In the genomic region with DNA sequence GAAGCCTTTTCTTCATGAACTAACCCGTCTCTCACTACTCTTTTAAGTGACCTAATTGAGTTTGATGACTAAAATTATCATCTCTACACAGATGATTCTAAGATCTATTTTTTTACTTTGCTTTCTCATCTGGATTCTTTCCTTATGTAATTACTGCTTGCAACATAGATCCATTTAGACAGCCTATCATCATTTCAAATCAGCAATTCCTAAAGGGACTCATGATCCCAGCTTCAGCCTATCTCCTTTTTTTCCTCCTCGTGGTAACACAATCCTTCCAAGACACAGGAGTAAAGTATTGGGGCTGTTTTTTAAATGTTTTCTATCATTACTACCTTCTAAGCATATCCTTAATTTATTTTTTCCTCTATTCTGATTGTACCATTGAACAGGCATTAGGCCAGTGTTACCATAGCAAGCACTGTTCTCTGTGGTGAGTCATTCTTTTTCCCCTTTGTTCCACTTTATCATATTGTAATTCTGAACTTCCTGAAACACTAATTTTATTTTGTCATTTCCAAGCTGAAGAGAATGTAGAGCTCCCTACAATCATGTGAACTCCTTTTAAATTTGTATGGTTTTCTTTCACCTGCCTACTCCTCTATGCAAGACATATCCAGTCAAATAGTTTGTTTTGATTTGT, we compare ENCODE assay signal across 17 cellular contexts.
DNase-seq lines count a peak whose midpoint lies in the region; ATAC-seq and TF ChIP-seq lines count a peak whose summit lies in the region.
"Had no signal": no experiment of that assay in that cellular context is flagged by ENCODE, and none has a peak within 500 bp of the region (broad histone marks: within the 10 kb centered on the region; RNA-seq: fewer than 3 reads in every experiment).

No MANE protein-coding gene starts in this region.

- TF ChIP-seq RAD21 in IMR-90 (IDR thresholded peaks at IDR 0.05; ENCODE audit: low read length): no peak

- TF ChIP-seq POLR2A in IMR-90 (IDR thresholded peaks at IDR 0.05; ENCODE audit: low read depth, low read length): no peak

- TF ChIP-seq CTCF in IMR-90 (conservative IDR thresholded peaks at IDR 0.05; ENCODE audit: low read depth, low read length): no peak
- TF ChIP-seq CTCF in brain microvascular endothelial cell (IDR thresholded peaks at IDR 0.05; ENCODE audit: low read depth, low read length, missing control alignments): no peak
- TF ChIP-seq CTCF in fibroblast of pulmonary artery (IDR thresholded peaks at IDR 0.05; ENCODE audit: low read length, missing control alignments): no peak

- H3K36me3 ChIP-seq in IMR-90 (ENCODE audit: control insufficient read depth, insufficient read depth, low read length): no peaks in the 10 kb centered on the region
- H3K36me3 ChIP-seq in brain microvascular endothelial cell (replicated peaks): no peaks in the 10 kb centered on the region
- no peaks in the 10 kb centered on the region for H3K36me3 ChIP-seq in subcutaneous abdominal adipose tissue (ENCODE audit: control insufficient read depth in 5 of 5, insufficient read depth in 5 of 5, low read length in 5 of 5)
- H3K36me3 ChIP-seq: Peyer's patch, tibial nerve had no signal

- H3K56ac ChIP-seq in IMR-90 (ENCODE audit: extremely low read depth, insufficient read depth, low read length): no peak overlapping the region

- no peak overlapping the region for H4K91ac ChIP-seq in IMR-90 (ENCODE audit: insufficient read depth, low read depth, low read length)

- H3K4me1 Mint-ChIP-seq in activated CD8-positive, alpha-beta T cell treated with anti-CD3 and anti-CD28 coated beads, Interleukin-2, amount 10 ng/mL, durations not matched to agents 7 days and 5 days (ENCODE audit: low read depth): no peaks in the 10 kb centered on the region
- H3K4me1 Mint-ChIP-seq: T-cell had no signal

- no peak overlapping the region for H3K18ac ChIP-seq in IMR-90 (ENCODE audit: low read depth, low read length)

- H3K27me3 ChIP-seq in IMR-90 (ENCODE audit: control insufficient read depth, insufficient read depth, low read length) (no peaks in the 10 kb centered on the region), brain microvascular endothelial cell (replicated peaks) (no peaks in the 10 kb centered on the region), subcutaneous abdominal adipose tissue (ENCODE audit: control insufficient read depth in 5 of 5, insufficient read depth in 4 of 5, low read length in 5 of 5) (no peaks in the 10 kb centered on the region)
- H3K27me3 ChIP-seq: Peyer's patch, tibial nerve had no signal

- H3K9ac ChIP-seq in IMR-90 (ENCODE audit: low read depth, low read length) (no peak overlapping the region), subcutaneous abdominal adipose tissue (ENCODE audit: low read length in 5 of 5) (peak overlapping the region in 1 of 5 donors; percentile 29)

- POLR2A ChIA-PET in IMR-90 (lab: Charles Lee; ENCODE audit: unreplicated experiment): no interaction called here
- POLR2A ChIA-PET in activated CD8-positive, alpha-beta T cell treated with anti-CD3 and anti-CD28 coated beads, Interleukin-2, amount 10 ng/mL, durations not matched to agents 7 days and 5 days (lab: Charles Lee): no interaction called here

- H3K27me3 Mint-ChIP-seq in activated CD8-positive, alpha-beta T cell treated with anti-CD3 and anti-CD28 coated beads, Interleukin-2, amount 10 ng/mL, durations not matched to agents 7 days and 5 days (ENCODE audit: low read depth): no peaks in the 10 kb centered on the region

- DNase-seq in IMR-90: peak; percentile 49
- peak; percentile 20 for DNase-seq in brain microvascular endothelial cell
- DNase-seq in fibroblast of pulmonary artery (ENCODE audit: low read depth): peak; percentile 87
- no peak for DNase-seq in activated CD8-positive, alpha-beta T cell treated with anti-CD3 and anti-CD28 coated beads, Interleukin-2, amount 10 ng/mL, durations not matched to agents 7 days and 5 days
- no peak for DNase-seq in NCI-H345 treated with DMSO at 0.1 percent for 48 hours (lab: John Stamatoyannopoulos, UW; ENCODE audit: unreplicated experiment)
- DNase-seq in activated CD4-positive, CD25-positive, alpha-beta regulatory T cell (lab: John Stamatoyannopoulos, UW): no peak
- DNase-seq: DMS79 treated with DMSO at 0.1 percent for 48 hours; head of caudate nucleus; islet precursor cell; Peyer's patch; stimulated activated CD4-positive, alpha-beta T cell treated with anti-CD3 and anti-CD28 coated beads, Interleukin-4, amount 100 ng/mL, for 4 hours; T-cell had no signal

- H3K4me2 ChIP-seq in IMR-90 (ENCODE audit: low read depth, low read length): no peak overlapping the region

- no peak overlapping the region for H2BK15ac ChIP-seq in IMR-90 (ENCODE audit: low read depth, low read length)

- intact Hi-C loops in IMR-90 (cut with micrococcal nuclease): no loop called here

- H3K9me3 ChIP-seq in IMR-90 (ENCODE audit: control insufficient read depth, insufficient read depth, low read length) (no peaks in the 10 kb centered on the region), subcutaneous abdominal adipose tissue (ENCODE audit: control insufficient read depth in 5 of 5, low read length in 5 of 5) (no peaks in the 10 kb centered on the region)
- H3K9me3 ChIP-seq: Peyer's patch had no signal

- H3K79me1 ChIP-seq in IMR-90 (ENCODE audit: low read depth in 1 of 2, low read length in 2 of 2): no peaks in the 10 kb centered on the region

- H3K27ac Mint-ChIP-seq in activated CD8-positive, alpha-beta T cell treated with anti-CD3 and anti-CD28 coated beads, Interleukin-2, amount 10 ng/mL, durations not matched to agents 7 days and 5 days: no peak overlapping the region
- H3K27ac Mint-ChIP-seq: T-cell had no signal

- no peak overlapping the region for H2AK9ac ChIP-seq in IMR-90 (replicated peaks; ENCODE audit: low read depth, low read length, poor library complexity)

- H4K20me1 ChIP-seq in IMR-90 (ENCODE audit: insufficient read depth, low read length): no peaks in the 10 kb centered on the region

- H3K9me3 Mint-ChIP-seq in activated CD8-positive, alpha-beta T cell treated with anti-CD3 and anti-CD28 coated beads, Interleukin-2, amount 10 ng/mL, durations not matched to agents 7 days and 5 days (ENCODE audit: insufficient read depth): no peaks in the 10 kb centered on the region

- H3K36me3 Mint-ChIP-seq in activated CD8-positive, alpha-beta T cell treated with anti-CD3 and anti-CD28 coated beads, Interleukin-2, amount 10 ng/mL, durations not matched to agents 7 days and 5 days (ENCODE audit: low read depth): no peaks in the 10 kb centered on the region
- H3K36me3 Mint-ChIP-seq: T-cell had no signal

- WGBS in IMR-90 (ENCODE audit: extremely low coverage in 2 of 2, insufficient read length in 1 of 2), 2 experiments: no CpG with 5 or more reads among the region's 2 CpGs

- H2BK5ac ChIP-seq in IMR-90 (ENCODE audit: low read depth, low read length, poor library complexity, severe bottlenecking): no peak overlapping the region

- no peak overlapping the region for H2AK5ac ChIP-seq in IMR-90 (ENCODE audit: low read depth, low read length)

- no peak overlapping the region for H3K23ac ChIP-seq in IMR-90 (ENCODE audit: low read depth, low read length)

- no peak overlapping the region for H4K5ac ChIP-seq in IMR-90 (ENCODE audit: low read depth, low read length)

- dilution Hi-C loops in IMR-90 (cut with HindIII; ENCODE audit: low sequenced_read_pairs, unreplicated experiment): no loop called here

- H3K27ac ChIP-seq in IMR-90 (ENCODE audit: insufficient read depth, low read length) (no peak overlapping the region), brain microvascular endothelial cell (no peak overlapping the region), subcutaneous abdominal adipose tissue (ENCODE audit: low read depth, low read length) (peak overlapping the region; percentile 74)
- H3K27ac ChIP-seq: Peyer's patch had no signal

- ATAC-seq in IMR-90 (ENCODE audit: low read depth) (no peak), HG02885 (IDR thresholded peaks at IDR 0.05; ENCODE audit: poor library complexity, unreplicated experiment) (no peak)
- no peak for ATAC-seq in activated CD8-positive, alpha-beta T cell treated with anti-CD3 and anti-CD28 coated beads, Interleukin-2, amount 10 ng/mL, durations not matched to agents 7 days and 5 days
- ATAC-seq: activated CD4-positive, CD25-positive, alpha-beta regulatory T cell treated with anti-CD3 and anti-CD28 coated beads, Interleukin-2, amount 50 U/mL, for 24 hours; T-cell had no signal

- H3K9me1 ChIP-seq in IMR-90 (ENCODE audit: insufficient read depth, low read length): no peaks in the 10 kb centered on the region

- no peak overlapping the region for H2BK20ac ChIP-seq in IMR-90 (ENCODE audit: low read depth, low read length)

- H3K4me1 ChIP-seq in IMR-90 (ENCODE audit: control insufficient read depth, insufficient read depth, low read length) (peaks cover 1% of the 10 kb centered on the region; the same call in 1 of the 2 replicates), subcutaneous abdominal adipose tissue (ENCODE audit: control insufficient read depth in 5 of 5, insufficient read depth in 5 of 5, low read length in 5 of 5) (peaks cover 3 to 42% (median 30%) of the 10 kb centered on the region in 5 donors)
- H3K4me1 ChIP-seq: Peyer's patch had no signal

- H3K4me3 ChIP-seq in IMR-90 (ENCODE audit: insufficient read depth, low read depth, low read length): no peak overlapping the region
- no peak overlapping the region for H3K4me3 ChIP-seq in brain microvascular endothelial cell (ENCODE audit: low read depth, low read length)
- no peak overlapping the region for H3K4me3 ChIP-seq in fibroblast of pulmonary artery (replicated peaks; ENCODE audit: low read depth, low read length)
- H3K4me3 ChIP-seq in subcutaneous abdominal adipose tissue (ENCODE audit: low read depth in 1 of 5, low read length in 5 of 5): peak overlapping the region in 1 of 5 donors; percentile 1
- H3K4me3 ChIP-seq: Peyer's patch, skin epidermis, tibial nerve had no signal

- CTCF ChIA-PET in IMR-90 (lab: Yijun Ruan, JAX): interaction anchor here (1.6 kb wide), 1 partner anchor 10 kb away, joined by 6 read pairs; no protein-coding TSS in a partner anchor
- CTCF ChIA-PET in activated CD8-positive, alpha-beta T cell treated with anti-CD3 and anti-CD28 coated beads, Interleukin-2, amount 10 ng/mL, durations not matched to agents 7 days and 5 days (lab: Charles Lee): no interaction called here

- H3K4me3 Mint-ChIP-seq in activated CD8-positive, alpha-beta T cell treated with anti-CD3 and anti-CD28 coated beads, Interleukin-2, amount 10 ng/mL, durations not matched to agents 7 days and 5 days: no peak overlapping the region
- H3K4me3 Mint-ChIP-seq: T-cell had no signal

- in situ Hi-C loops in IMR-90 (cut with MboI; ENCODE audit: low sequenced_read_pairs) (no loop called here), brain microvascular endothelial cell (cut with HindIII; ENCODE audit: low pct_ligation_motif_present, low sequenced_read_pairs) (no loop called here)

- H4K8ac ChIP-seq in IMR-90 (ENCODE audit: low read depth in 2 of 2, low read length in 2 of 2): no peak overlapping the region

- H2AFZ ChIP-seq in IMR-90 (replicated peaks; ENCODE audit: low read length, poor library complexity): no peak overlapping the region

- no peak overlapping the region for H2BK120ac ChIP-seq in IMR-90 (ENCODE audit: low read depth, low read length)

- H3K4ac ChIP-seq in IMR-90 (ENCODE audit: low read depth, low read length): no peak overlapping the region

- no peak overlapping the region for H3K14ac ChIP-seq in IMR-90 (replicated peaks; ENCODE audit: low read depth, low read length)

- no TSS peak for BruUV-seq in IMR-90 (replicated peaks; lab: Mats Ljungman, UMichigan)

TF ChIP-seq in IMR-90, 13 proteins besides CTCF, POLR2A, EP300 and RAD21 (continues in another document):
- TF ChIP-seq SMC3 (IDR thresholded peaks at IDR 0.05; ENCODE audit: low read depth, low read length): no peak

Comparison
In these comparisons a context has a peak if more than half of its experiments do, and no peak if none do; other contexts are left out.
1. DNase-seq: peak in IMR-90 (single experiment), brain microvascular endothelial cell (single experiment) and fibroblast of pulmonary artery (single experiment); none in activated CD8-positive, alpha-beta T cell treated with anti-CD3 and anti-CD28 coated beads, Interleukin-2, amount 10 ng/mL, durations not matched to agents 7 days and 5 days (single experiment), NCI-H345 treated with DMSO at 0.1 percent for 48 hours (single experiment) and activated CD4-positive, CD25-positive, alpha-beta regulatory T cell (0 of 4).